Comparison of ENCODE assay signal across 8 cellular contexts in genomic region chr6:56955171-56956155, GRCh38. TPM values are rescaled to one million over a fixed set of nuclear protein-coding genes. Genes with fewer than 3 reads are reported as not detected.
A peak's percentile ranks its signal among the peaks of the same experiment; 100 is the strongest.
DNase-seq lines count a peak whose midpoint lies in the region; ATAC-seq and TF ChIP-seq lines count a peak whose summit lies in the region.

No MANE protein-coding gene starts in this region.

- peak overlapping the region; percentile 55 for H3K27ac ChIP-seq in C4-2B
- H3K27ac ChIP-seq in effector memory CD4-positive, alpha-beta T cell (ENCODE audit: insufficient read depth, low read length, poor library complexity, severe bottlenecking): no peak overlapping the region

- H3K4me1 ChIP-seq in effector memory CD4-positive, alpha-beta T cell (ENCODE audit: control insufficient read depth, insufficient read depth, low read length, poor library complexity, severe bottlenecking): peaks cover 17% of the 10 kb centered on the region

- peaks cover 68% of the 10 kb centered on the region for H3K27me3 Mint-ChIP-seq in activated CD4-positive, alpha-beta T cell treated with anti-CD3 and anti-CD28 coated beads, Interleukin-2, amount 10 ng/mL, durations not matched to agents 7 days and 5 days

- ATAC-seq in GM19025 (IDR thresholded peaks at IDR 0.05; ENCODE audit: low read depth, unreplicated experiment) (peak; percentile 66), HG03196 (IDR thresholded peaks at IDR 0.05; ENCODE audit: unreplicated experiment) (peak; percentile 68)

- peak; percentile 95 for DNase-seq in NCI-H446 treated with DMSO at 0.1 percent for 48 hours (lab: John Stamatoyannopoulos, UW)
- DNase-seq in activated CD4-positive, alpha-beta T cell treated with anti-CD3 and anti-CD28 coated beads, Interleukin-2, amount 10 ng/mL, durations not matched to agents 7 days and 5 days: peak; percentile 52
- DNase-seq in effector memory CD4-positive, alpha-beta T cell: peak in 1 of 3 donors; percentile 4
- DNase-seq in medulla oblongata (ENCODE audit: extremely low spot score): peak; percentile 81
- DNase-seq in stimulated activated CD8-positive, alpha-beta memory T cell treated with anti-CD3 and anti-CD28 coated beads, Interleukin-12 subunit alpha, Interleukin-12 subunit beta, amount 100 ng/mL, for 4 hours (ENCODE audit: low read depth): peak; percentile 37

- no peaks in the 10 kb centered on the region for H3K36me3 Mint-ChIP-seq in activated CD4-positive, alpha-beta T cell treated with anti-CD3 and anti-CD28 coated beads, Interleukin-2, amount 10 ng/mL, durations not matched to agents 7 days and 5 days (ENCODE audit: low read depth)

- H3K36me3 ChIP-seq in effector memory CD4-positive, alpha-beta T cell (ENCODE audit: control insufficient read depth, insufficient read depth, low read length): no peaks in the 10 kb centered on the region

- no peaks in the 10 kb centered on the region for H3K9me3 Mint-ChIP-seq in activated CD4-positive, alpha-beta T cell treated with anti-CD3 and anti-CD28 coated beads, Interleukin-2, amount 10 ng/mL, durations not matched to agents 7 days and 5 days

- H3K9me3 ChIP-seq in effector memory CD4-positive, alpha-beta T cell (ENCODE audit: control insufficient read depth, low read length): no peaks in the 10 kb centered on the region

- TF ChIP-seq CTCF in C4-2B (conservative IDR thresholded peaks at IDR 0.05): peak; percentile 96

- POLR2A ChIA-PET in activated CD4-positive, alpha-beta T cell treated with anti-CD3 and anti-CD28 coated beads, Interleukin-2, amount 10 ng/mL, durations not matched to agents 7 days and 5 days (lab: Charles Lee): no interaction called here

- H3K4me1 Mint-ChIP-seq in activated CD4-positive, alpha-beta T cell treated with anti-CD3 and anti-CD28 coated beads, Interleukin-2, amount 10 ng/mL, durations not matched to agents 7 days and 5 days: peaks cover 22% of the 10 kb centered on the region

- CTCF ChIA-PET in activated CD4-positive, alpha-beta T cell treated with anti-CD3 and anti-CD28 coated beads, Interleukin-2, amount 10 ng/mL, durations not matched to agents 7 days and 5 days (lab: Charles Lee): interaction anchor here (0.7 to 1.3 kb wide), 6 partner anchors 9 to 360 kb away, joined by 3 to 4 read pairs (median 3); no protein-coding TSS in a partner anchor

- H3K4me3 ChIP-seq in effector memory CD4-positive, alpha-beta T cell (ENCODE audit: insufficient read depth, low read depth, low read length, poor library complexity, severe bottlenecking): peak overlapping the region; percentile 48

- H3K27ac Mint-ChIP-seq in activated CD4-positive, alpha-beta T cell treated with anti-CD3 and anti-CD28 coated beads, Interleukin-2, amount 10 ng/mL, durations not matched to agents 7 days and 5 days: no peak overlapping the region

- peaks cover 21% of the 10 kb centered on the region for H3K27me3 ChIP-seq in effector memory CD4-positive, alpha-beta T cell (replicated peaks; ENCODE audit: control insufficient read depth, insufficient read depth, low read length, poor library complexity, severe bottlenecking)

- peak overlapping the region; percentile 78 for H3K4me3 Mint-ChIP-seq in activated CD4-positive, alpha-beta T cell treated with anti-CD3 and anti-CD28 coated beads, Interleukin-2, amount 10 ng/mL, durations not matched to agents 7 days and 5 days

RNA-seq across cellular contexts. Expression of gene BEND6, which starts 0.6 kb away (rescaled TPM):
- total RNA-seq in activated CD4-positive, alpha-beta T cell treated with anti-CD3 and anti-CD28 coated beads, Interleukin-2, amount 10 ng/mL, durations not matched to agents 7 days and 5 days: not detected
